ENCODE assay signal across 16 cellular contexts in genomic region chr16:70571623-70572022, GRCh38. TPM values are rescaled to one million over a fixed set of nuclear protein-coding genes. Genes with fewer than 3 reads are reported as not detected.
DNase-seq lines count a peak whose midpoint lies in the region; ATAC-seq and TF ChIP-seq lines count a peak whose summit lies in the region.
"Had no signal": no experiment of that assay in that cellular context is flagged by ENCODE, and none has a peak within 500 bp of the region (broad histone marks: within the 10 kb centered on the region; RNA-seq: fewer than 3 reads in every experiment).

No MANE protein-coding gene starts in this region.

- peaks cover 7% of the 10 kb centered on the region for H3K4me1 ChIP-seq in GM23338 (ENCODE audit: insufficient read depth)
- peaks cover 22 to 50% (median 37%) of the 10 kb centered on the region in 6 donors for H3K4me1 ChIP-seq in spleen
- peaks cover 42% of the 10 kb centered on the region for H3K4me1 ChIP-seq in GM23248 (ENCODE audit: insufficient read depth)
- H3K4me1 ChIP-seq: body of pancreas had no signal

- in situ Hi-C loops in GM23248 (cut with MboI): no loop called here

- peaks cover 87% of the 10 kb centered on the region for H3K36me3 Mint-ChIP-seq in GM23338 (ENCODE audit: low read depth)
- peaks cover 77% of the 10 kb centered on the region for H3K36me3 Mint-ChIP-seq in WTC11
- H3K36me3 Mint-ChIP-seq in effector memory CD8-positive, alpha-beta T cell (ENCODE audit: insufficient read depth): peaks cover 84% of the 10 kb centered on the region
- H3K36me3 Mint-ChIP-seq in stimulated activated memory B cell treated with anti-CD40 and anti-IgM and Interleukin-4, amounts not matched to agents 10 μg/mL and 1 μg/mL and 100 μg/mL, for 72 hours: peaks cover 74% of the 10 kb centered on the region

- 90 to 95% (median 92%) methylated on average over 8 of the region's 8 CpGs for WGBS in spleen, 5 donors
- 88% methylated on average over 8 of the region's 8 CpGs for WGBS in GM23248 (ENCODE audit: low coverage in 1 of 2, low lambda C conversion rate in 2 of 2, missing lambda C conversion rate in 2 of 2), 2 experiments

- ATAC-seq in GM23338 (no peak), WTC11 (no peak), GM21423 (IDR thresholded peaks at IDR 0.05; ENCODE audit: unreplicated experiment) (no peak)
- no peak for ATAC-seq in effector memory CD8-positive, alpha-beta T cell (replicated peaks)
- no peak for ATAC-seq in stimulated activated memory B cell treated with anti-CD40 and anti-IgM and Interleukin-4, amounts not matched to agents 10 μg/mL and 1 μg/mL and 100 μg/mL, for 72 hours
- ATAC-seq: body of pancreas, HepG2 had no signal

- H3K9me2 ChIP-seq in GM23338 (ENCODE audit: insufficient read depth) (no peaks in the 10 kb centered on the region), GM23248 (ENCODE audit: insufficient read depth) (no peaks in the 10 kb centered on the region)

- H3K27me3 ChIP-seq in GM23338 (ENCODE audit: insufficient read depth) (no peaks in the 10 kb centered on the region), spleen (replicated peaks in 1 of 7) (no peaks in the 10 kb centered on the region), GM23248 (replicated peaks; ENCODE audit: insufficient read depth) (no peaks in the 10 kb centered on the region)
- H3K27me3 ChIP-seq: body of pancreas had no signal

- H3K79me2 ChIP-seq in GM23338 (replicated peaks; ENCODE audit: insufficient read depth) (peaks cover 3% of the 10 kb centered on the region), GM23248 (ENCODE audit: insufficient read depth) (no peaks in the 10 kb centered on the region; the same call in 1 of the 2 replicates)

- H3K36me3 ChIP-seq in GM23338 (ENCODE audit: insufficient read depth): peaks cover 65% of the 10 kb centered on the region
- peaks cover 15 to 93% (median 65%) of the 10 kb centered on the region in 6 donors for H3K36me3 ChIP-seq in spleen
- H3K36me3 ChIP-seq in GM23248 (ENCODE audit: low read depth): peaks cover 56% of the 10 kb centered on the region

- no peak overlapping the region for H3K4me3 Mint-ChIP-seq in GM23338
- no peak overlapping the region for H3K4me3 Mint-ChIP-seq in WTC11
- no peak overlapping the region for H3K4me3 Mint-ChIP-seq in effector memory CD8-positive, alpha-beta T cell
- no peak overlapping the region for H3K4me3 Mint-ChIP-seq in stimulated activated memory B cell treated with anti-CD40 and anti-IgM and Interleukin-4, amounts not matched to agents 10 μg/mL and 1 μg/mL and 100 μg/mL, for 72 hours
- H3K4me3 Mint-ChIP-seq: CD4-positive, CD25-positive, alpha-beta regulatory T cell had no signal

- intact Hi-C loops in spleen (cut with DNase I; ENCODE audit: low total_unique reads): no loop called here

- no peaks in the 10 kb centered on the region for H3K9me3 ChIP-seq in spleen
- no peaks in the 10 kb centered on the region for H3K9me3 ChIP-seq in GM23248 (ENCODE audit: low read depth)
- H3K9me3 ChIP-seq: body of pancreas had no signal

- peaks cover 12% of the 10 kb centered on the region for H3K27me3 Mint-ChIP-seq in GM23338 (ENCODE audit: insufficient read depth, low read depth, poor library complexity)
- H3K27me3 Mint-ChIP-seq in WTC11 (ENCODE audit: low read depth): no peaks in the 10 kb centered on the region
- H3K27me3 Mint-ChIP-seq in effector memory CD8-positive, alpha-beta T cell: no peaks in the 10 kb centered on the region
- no peaks in the 10 kb centered on the region for H3K27me3 Mint-ChIP-seq in stimulated activated memory B cell treated with anti-CD40 and anti-IgM and Interleukin-4, amounts not matched to agents 10 μg/mL and 1 μg/mL and 100 μg/mL, for 72 hours
- H3K27me3 Mint-ChIP-seq: CD4-positive, CD25-positive, alpha-beta regulatory T cell; progenitor cell of endocrine pancreas had no signal

- H3K4me3 ChIP-seq in GM23338 (no peak overlapping the region), spleen (no peak overlapping the region), GM23248 (no peak overlapping the region)
- H3K4me3 ChIP-seq: body of pancreas had no signal

- H3K9ac ChIP-seq in GM23248: no peak overlapping the region

- CTCF ChIA-PET in WTC11 (lab: Charles Lee): interaction anchor here (0.9 kb wide), 1 partner anchor 11 kb away, joined by 3 read pairs; no protein-coding TSS in a partner anchor

- H3K4me1 Mint-ChIP-seq in GM23338: peaks cover 22% of the 10 kb centered on the region
- H3K4me1 Mint-ChIP-seq in WTC11: peaks cover 14% of the 10 kb centered on the region
- peaks cover 0 to 7% of the 10 kb centered on the region in 2 donors for H3K4me1 Mint-ChIP-seq in effector memory CD8-positive, alpha-beta T cell (ENCODE audit: low read depth in 2 of 2)
- peaks cover 6% of the 10 kb centered on the region for H3K4me1 Mint-ChIP-seq in stimulated activated memory B cell treated with anti-CD40 and anti-IgM and Interleukin-4, amounts not matched to agents 10 μg/mL and 1 μg/mL and 100 μg/mL, for 72 hours

- H3K27ac Mint-ChIP-seq in GM23338: no peak overlapping the region
- H3K27ac Mint-ChIP-seq in WTC11: peak overlapping the region; percentile 6; the same call in 1 of the 2 replicates
- peak overlapping the region; percentile 20 to 78 for H3K27ac Mint-ChIP-seq in effector memory CD8-positive, alpha-beta T cell
- H3K27ac Mint-ChIP-seq in stimulated activated memory B cell treated with anti-CD40 and anti-IgM and Interleukin-4, amounts not matched to agents 10 μg/mL and 1 μg/mL and 100 μg/mL, for 72 hours: no peak overlapping the region

- peak overlapping the region; percentile 66; the same call in 1 of the 2 replicates for H3K27ac ChIP-seq in GM23338 (ENCODE audit: low read depth)
- H3K27ac ChIP-seq in spleen: peak overlapping the region in 7 of 8 donors; percentile 36 to 81 (median 69)
- no peak overlapping the region for H3K27ac ChIP-seq in GM23248
- H3K27ac ChIP-seq: body of pancreas, VCaP had no signal

- DNase-seq in GM23338 (ENCODE audit: low spot score) (no peak), WTC11 (ENCODE audit: low spot score) (no peak), spleen (no peak), GM23248 (no peak)
- DNase-seq in effector memory CD8-positive, alpha-beta T cell: no peak
- DNase-seq: activated T-cell treated with anti-CD3 and anti-CD28 coated beads for 4 hours; body of pancreas; CD4-positive, CD25-positive, alpha-beta regulatory T cell; effector CD8-positive, alpha-beta T cell; NCI-H1105 treated with DMSO at 0.1 percent for 48 hours; NCI-H226 had no signal

- no peak overlapping the region for H2AFZ ChIP-seq in GM23338
- H2AFZ ChIP-seq in GM23248: no peak overlapping the region

- no peak for TF ChIP-seq CTCF in GM23338 (conservative IDR thresholded peaks at IDR 0.05; ENCODE audit: low read depth in 2 of 2)
- no peak for TF ChIP-seq CTCF in WTC11 (IDR thresholded peaks at IDR 0.05)
- no peak for TF ChIP-seq CTCF in spleen (IDR thresholded peaks at IDR 0.05 in 8 of 11, conservative IDR thresholded peaks at IDR 0.05 in 3 of 11)

- H3K4me2 ChIP-seq in GM23338: no peak overlapping the region
- no peak overlapping the region for H3K4me2 ChIP-seq in GM23248 (ENCODE audit: unreplicated experiment)

- H4K20me1 ChIP-seq in GM23338 (replicated peaks; ENCODE audit: insufficient read depth) (peaks cover 65% of the 10 kb centered on the region), GM23248 (ENCODE audit: insufficient read depth) (no peaks in the 10 kb centered on the region)

- H3K9me3 Mint-ChIP-seq in GM23338 (no peaks in the 10 kb centered on the region; the same call in 2 of the 3 replicates), WTC11 (no peaks in the 10 kb centered on the region)
- H3K9me3 Mint-ChIP-seq in effector memory CD8-positive, alpha-beta T cell: no peaks in the 10 kb centered on the region
- H3K9me3 Mint-ChIP-seq in stimulated activated memory B cell treated with anti-CD40 and anti-IgM and Interleukin-4, amounts not matched to agents 10 μg/mL and 1 μg/mL and 100 μg/mL, for 72 hours: no peaks in the 10 kb centered on the region
- H3K9me3 Mint-ChIP-seq: CD4-positive, CD25-positive, alpha-beta regulatory T cell had no signal

- POLR2A ChIA-PET in WTC11 (lab: Charles Lee): no interaction called here

- H3F3A ChIP-seq in GM23338 (replicated peaks; ENCODE audit: low read depth): peaks cover 71% of the 10 kb centered on the region
- H3F3A ChIP-seq in GM23248 (ENCODE audit: insufficient read depth): peaks cover 73% of the 10 kb centered on the region

- TF ChIP-seq POLR2A in spleen (IDR thresholded peaks at IDR 0.05): no peak

TF ChIP-seq in WTC11, 78 proteins besides CTCF, POLR2A, EP300 and RAD21 (continues in another document):
- TF ChIP-seq ZNF138 (CRISPR knock-in tag; conservative IDR thresholded peaks at IDR 0.05) (no peak), SMAD4 (CRISPR knock-in tag; IDR thresholded peaks at IDR 0.05) (no peak), PREB (CRISPR knock-in tag; IDR thresholded peaks at IDR 0.05; ENCODE audit: borderline replicate concordance) (no peak), ZNF219 (CRISPR knock-in tag; IDR thresholded peaks at IDR 0.05; ENCODE audit: borderline replicate concordance) (no peak), JAZF1 (CRISPR knock-in tag; IDR thresholded peaks at IDR 0.05) (no peak)

RNA-seq across cellular contexts. Expression of gene SF3B3, which starts 48.0 kb away (rescaled TPM):
- total RNA-seq in GM23338 (2014; rRNA removed; shearing (Covaris generic)): 289 and 316 TPM in 2 replicates
- polyA plus RNA-seq in GM23338 (2016; fragmentation: Nextera tagmentation; extraction: Ambion mirVana) (202 and 203 TPM in 2 replicates), spleen (10 to 100 TPM; 70.3 to 92.9 (median 82.9) TPM), GM23248 (2016; fragmentation: Nextera tagmentation; extraction: Ambion mirVana) (185 TPM in 2 replicates)
- total RNA-seq in WTC11 (2021) (423 to 475 TPM (median 430 TPM) in 3 replicates), spleen (100 to 1,000 TPM in 5 of 7 donors, 10 to 100 TPM in 2; 92.5 to 256 (median 205) TPM)
- total RNA-seq in GM23248 (2014; rRNA removed; shearing (Covaris generic)): 69.3 and 166 TPM in 2 replicates

RNA-seq across cellular contexts. Expression of gene COG4, which starts 48.3 kb away (rescaled TPM):
- 38.1 and 46.9 TPM in 2 replicates for total RNA-seq in GM23338 (2014; rRNA removed; shearing (Covaris generic))
- 23.9 and 28.8 TPM in 2 replicates for polyA plus RNA-seq in GM23338 (2016; fragmentation: Nextera tagmentation; extraction: Ambion mirVana)
- 56.6 to 65.6 TPM (median 61.8 TPM) in 3 replicates for total RNA-seq in WTC11 (2021)
- total RNA-seq in spleen: 10 to 100 TPM; 40.8 to 85.4 (median 62.7) TPM
- polyA plus RNA-seq in spleen: 10 to 100 TPM; 45.7 to 54.8 (median 51.6) TPM
- total RNA-seq in GM23248 (2014; rRNA removed; shearing (Covaris generic)): 66.4 and 83.2 TPM in 2 replicates
- polyA plus RNA-seq in GM23248 (2016; fragmentation: Nextera tagmentation; extraction: Ambion mirVana): 59.0 and 60.6 TPM in 2 replicates

Comparison
In these comparisons a context has a peak if more than half of its experiments do, and no peak if none do; other contexts are left out.
1. H3K27ac Mint-ChIP-seq: peak in WTC11 (single experiment) and effector memory CD8-positive, alpha-beta T cell (2 of 2); none in GM23338 (single experiment) and stimulated activated memory B cell treated with anti-CD40 and anti-IgM and Interleukin-4, amounts not matched to agents 10 μg/mL and 1 μg/mL and 100 μg/mL, for 72 hours (single experiment).